In genomic region chr10:103278862-103279298, GRCh38 we compare ENCODE assay signal across 9 cellular contexts. TPM values are rescaled to one million over a fixed set of nuclear protein-coding genes. Genes with fewer than 3 reads are reported as not detected.
DNase-seq lines count a peak whose midpoint lies in the region; TF ChIP-seq lines count a peak whose summit lies in the region.
"Had no signal": no experiment of that assay in that cellular context is flagged by ENCODE, and none has a peak within 500 bp of the region (broad histone marks: within the 10 kb centered on the region; RNA-seq: fewer than 3 reads in every experiment).

No MANE protein-coding gene starts in this region.

- H3K27me3 ChIP-seq in testis, result no peaks in the 10 kb centered on the region

- H3K4me3 ChIP-seq in testis, result no peak overlapping the region

- 0 to 2% methylated on average over 11 of the region's 11 CpGs for WGBS in testis, 2 donors

- TF ChIP-seq POLR2A in testis (IDR thresholded peaks at IDR 0.05), result no peak

- H3K9me3 ChIP-seq in testis, result no peaks in the 10 kb centered on the region

- H3K27ac ChIP-seq in testis, result no peak overlapping the region
- H3K27ac ChIP-seq: 22Rv1 had no signal

- H3K36me3 ChIP-seq in testis (ENCODE audit: low read depth, missing control alignments), result no peaks in the 10 kb centered on the region

- intact Hi-C loops in testis (cut with DNase I; ENCODE audit: low total_unique reads), result no loop called here

- no peak for TF ChIP-seq CTCF in testis (IDR thresholded peaks at IDR 0.05)

- H3K4me1 ChIP-seq in testis, result no peaks in the 10 kb centered on the region

- DNase-seq in DMS 273 (lab: John Stamatoyannopoulos, UW; ENCODE audit: unreplicated experiment), result peak; percentile 61
- no peak for DNase-seq in DMS 273 treated with DMSO at 0.1 percent for 48 hours (lab: John Stamatoyannopoulos, UW)
- DNase-seq in RPMI7951 (ENCODE audit: low read depth), result peak; percentile 36
- DNase-seq in amniotic stem cell (lab: John Stamatoyannopoulos, UW), result peak; percentile 17
- peak; percentile 46 for DNase-seq in kidney tubule cell (ENCODE audit: low spot score)
- DNase-seq in testis, result peak; percentile 68
- no peak for DNase-seq in NOMO-1 treated with DMSO at 0.1 percent for 48 hours (lab: John Stamatoyannopoulos, UW; ENCODE audit: unreplicated experiment)
- DNase-seq in NCI-H526 treated with DMSO at 0.1 percent for 48 hours (lab: John Stamatoyannopoulos, UW), result no peak

RNA-seq across cellular contexts. Expression of gene INA, which starts 1.9 kb away (rescaled TPM):
- total RNA-seq in RPMI7951 (2014; rRNA removed; shearing (Covaris generic)), result 7.9 and 10.3 TPM in 2 replicates
- total RNA-seq in testis, result 1 to 10 TPM; 4.3 to 5.2 TPM
- polyA plus RNA-seq in testis (ENCODE audit: insufficient read depth, low read depth, low replicate concordance), result 7.7 TPM

RNA-seq across cellular contexts. Expression of gene RPEL1, which starts 33.2 kb away (rescaled TPM):
- total RNA-seq in RPMI7951 (2014; rRNA removed; shearing (Covaris generic)), result 0.10 and 0.12 TPM in 2 replicates
- total RNA-seq in testis, result not detected
- polyA plus RNA-seq in testis (ENCODE audit: insufficient read depth, low read depth, low replicate concordance), result not detected

Comparison
In these comparisons a context has a peak if more than half of its experiments do, and no peak if none do; other contexts are left out.
1. DNase-seq: peak in DMS 273 (single experiment), RPMI7951 (single experiment), amniotic stem cell (single experiment), kidney tubule cell (single experiment) and testis (single experiment); none in DMS 273 treated with DMSO at 0.1 percent for 48 hours (single experiment), NOMO-1 treated with DMSO at 0.1 percent for 48 hours (single experiment) and NCI-H526 treated with DMSO at 0.1 percent for 48 hours (single experiment).